33 cellular contexts compared by ENCODE assay signal in genomic region chr3:21377366-21377765, GRCh38.
"Had no signal": no experiment of that assay in that cellular context is flagged by ENCODE, and none has a peak within 500 bp of the region (broad histone marks: within the 10 kb centered on the region; RNA-seq: fewer than 3 reads in every experiment).

No MANE protein-coding gene starts in this region.

- H3K4me3 ChIP-seq: adrenal gland, body of pancreas, breast epithelium, MG63, Peyer's patch had no signal

- H3K36me3 ChIP-seq: adrenal gland, breast epithelium, MG63, Peyer's patch, WERI-Rb-1 had no signal

- H3K4me1 ChIP-seq: adrenal gland, body of pancreas, breast epithelium, Peyer's patch had no signal

- H3K9me3 ChIP-seq: adrenal gland, body of pancreas, breast epithelium, MG63, Peyer's patch had no signal

- H3K27me3 ChIP-seq: adrenal gland, body of pancreas, breast epithelium, MG63, Peyer's patch had no signal

- DNase-seq: activated CD4-positive, alpha-beta T cell treated with anti-CD3 and anti-CD28 coated beads for 1 hour; activated CD4-positive, alpha-beta T cell treated with anti-CD3 and anti-CD28 coated beads for 48 hours; activated CD4-positive, CD25-positive, alpha-beta regulatory T cell; activated CD8-positive, alpha-beta T cell treated with anti-CD3 and anti-CD28 coated beads for 36 hours; activated gamma-delta T cell; activated naive CD4-positive, alpha-beta T cell treated with Interleukin-2 at 50 U/mL for 16 hours; activated naive CD8-positive, alpha-beta T cell treated with anti-CD3 and anti-CD28 coated beads, Interleukin-2, amount 10 ng/mL, durations not matched to agents 7 days and 5 days; activated T-cell treated with anti-CD3 and anti-CD28 coated beads, Interleukin-2, amount 50 U/mL, for 1 hour; activated T-cell treated with anti-CD3 and anti-CD28 coated beads, Interleukin-2, amount 50 U/mL, for 72 hours; adrenal gland; body of pancreas; Kasumi-1; KG1; MG63; NCI-H1048; NCI-H1105 treated with DMSO at 0.1 percent for 48 hours; NCI-H1436; NCI-H1694; NCI-H1930; NCI-H2081 treated with DMSO at 0.1 percent for 48 hours; NCI-H226; NCI-H526; NCI-H748 treated with DMSO at 0.1 percent for 48 hours; NK-92 treated with Interleukin-12 subunit alpha and Interleukin-12 subunit beta, amount 100 ng/mL, for 24 hours; PC-3; Peyer's patch; RPMI8226; SHP77 treated with DMSO at 0.1 percent for 48 hours; T-cell; T-helper 2 cell; T-helper 9 cell; WERI-Rb-1 had no signal
